In genomic region chr2:157082950-157083349, GRCh38 we compare ENCODE assay signal across 1 cellular context.
TF ChIP-seq lines count a peak whose summit lies in the region.

No MANE protein-coding gene starts in this region.

TF ChIP-seq in WTC11, 78 proteins besides CTCF, POLR2A, EP300 and RAD21 (continued from another document):
- TF ChIP-seq ARID4B (CRISPR knock-in tag; IDR thresholded peaks at IDR 0.05; ENCODE audit: borderline replicate concordance) (no peak), AR (CRISPR knock-in tag; IDR thresholded peaks at IDR 0.05) (no peak), PREB (CRISPR knock-in tag; IDR thresholded peaks at IDR 0.05; ENCODE audit: borderline replicate concordance) (no peak), NFE2L1 (CRISPR knock-in tag; IDR thresholded peaks at IDR 0.05) (no peak)
